ENCODE assay signal across 9 cellular contexts in the genomic region with DNA sequence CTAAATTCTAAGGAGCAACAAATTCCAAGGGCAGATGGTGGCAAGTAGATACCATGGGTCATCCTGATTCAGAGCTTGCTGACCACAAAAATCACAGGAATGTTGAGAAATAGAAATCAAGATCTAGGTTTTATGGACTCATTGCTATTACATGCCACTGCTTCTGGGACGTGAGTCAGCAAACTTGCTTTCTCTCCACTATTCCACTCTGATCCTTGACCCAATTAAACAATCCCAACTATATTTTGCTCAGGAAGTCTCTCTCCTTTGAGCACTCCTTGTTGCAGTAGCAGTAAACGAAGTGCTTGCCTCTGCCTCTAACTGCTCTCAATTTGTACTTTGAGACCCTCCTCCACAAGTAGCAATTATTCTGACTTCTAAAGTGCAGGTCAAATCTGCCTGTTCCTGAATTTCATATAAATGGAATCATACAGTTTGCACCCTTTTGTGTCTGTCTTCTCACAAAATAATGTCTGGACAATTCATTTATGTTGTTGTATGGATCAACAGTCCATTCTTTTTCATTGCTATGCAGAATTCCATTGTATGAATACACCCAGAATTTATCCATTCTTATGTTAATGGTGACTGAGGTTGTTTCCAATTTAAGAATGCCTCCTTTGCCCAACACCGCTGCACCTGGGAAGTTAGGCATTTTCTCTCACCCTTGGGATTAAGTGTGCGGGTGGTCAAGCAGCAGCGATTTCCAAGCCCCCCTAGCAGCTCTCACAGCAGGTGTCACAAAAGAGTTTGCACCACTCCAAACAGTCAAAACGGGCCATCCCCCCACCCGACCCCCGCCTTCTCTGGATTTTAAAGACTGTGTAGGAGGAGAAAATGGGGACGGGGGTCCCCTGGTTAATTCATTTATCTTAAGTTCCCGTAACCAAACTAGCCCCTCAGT. TPM values are rescaled to one million over a fixed set of nuclear protein-coding genes. Genes with fewer than 3 reads are reported as not detected.
A peak's percentile ranks its signal among the peaks of the same experiment; 100 is the strongest.
DNase-seq lines count a peak whose midpoint lies in the region; TF ChIP-seq lines count a peak whose summit lies in the region.
"Had no signal": no experiment of that assay in that cellular context is flagged by ENCODE, and none has a peak within 500 bp of the region (broad histone marks: within the 10 kb centered on the region; RNA-seq: fewer than 3 reads in every experiment).

No MANE protein-coding gene starts in this region.

- peak overlapping the region; percentile 15 to 61 (median 44) for H3K4me3 ChIP-seq in esophagus squamous epithelium
- H3K4me3 ChIP-seq in osteoblast (ENCODE audit: insufficient read depth, low read length), result peak overlapping the region; percentile 45

- H3K27ac ChIP-seq in esophagus squamous epithelium (no peak overlapping the region), osteoblast (ENCODE audit: low read depth, low read length) (peak overlapping the region; percentile 89)

- H2AFZ ChIP-seq in osteoblast (ENCODE audit: low read length), result no peak overlapping the region

- H3K4me1 ChIP-seq in esophagus squamous epithelium, result peaks cover 0 to 10% (median 0%) of the 10 kb centered on the region in 3 donors
- peaks cover 28% of the 10 kb centered on the region for H3K4me1 ChIP-seq in osteoblast (ENCODE audit: insufficient read depth, low read length)

- H3K27me3 ChIP-seq in esophagus squamous epithelium, result no peaks in the 10 kb centered on the region
- H3K27me3 ChIP-seq in osteoblast (ENCODE audit: insufficient read depth, low read length), result no peaks in the 10 kb centered on the region

- H3K79me2 ChIP-seq in osteoblast (ENCODE audit: insufficient read depth, low read length), result no peaks in the 10 kb centered on the region

- no peaks in the 10 kb centered on the region for H4K20me1 ChIP-seq in osteoblast (ENCODE audit: insufficient read depth, low read length)

- H3K4me2 ChIP-seq in osteoblast (ENCODE audit: insufficient read depth, low read length), result peak overlapping the region; percentile 69

- DNase-seq in ELF-1 (ENCODE audit: low read depth, low spot score) (peak; percentile 60), RPMI7951 (ENCODE audit: low read depth) (peak; percentile 97), esophagus squamous epithelium (lab: John Stamatoyannopoulos, UW) (no peak), osteoblast (ENCODE audit: insufficient read length, low spot score, missing footprints) (peak; percentile 88), NOMO-1 treated with dmso at 0.1 percent for 144 hours (lab: John Stamatoyannopoulos, UW; ENCODE audit: unreplicated experiment) (no peak), NCI-H2029 (lab: John Stamatoyannopoulos, UW) (no peak), DMS 273 (lab: John Stamatoyannopoulos, UW; ENCODE audit: unreplicated experiment) (no peak), superior temporal gyrus (ENCODE audit: extremely low spot score) (no peak)

- intact Hi-C loops in esophagus squamous epithelium (cut with DNase I), result no loop called here

- no peak for TF ChIP-seq POLR2A in esophagus squamous epithelium (IDR thresholded peaks at IDR 0.05)

- 64% methylated on average over 10 of the region's 10 CpGs for WGBS in esophagus squamous epithelium, 2 donors

- H3K9me3 ChIP-seq in esophagus squamous epithelium (no peaks in the 10 kb centered on the region), osteoblast (ENCODE audit: low read depth, low read length) (no peaks in the 10 kb centered on the region)

- peaks cover 0 to 27% (median 4%) of the 10 kb centered on the region in 3 donors for H3K36me3 ChIP-seq in esophagus squamous epithelium
- H3K36me3 ChIP-seq in osteoblast (ENCODE audit: insufficient read depth, low read length), result no peaks in the 10 kb centered on the region

- TF ChIP-seq CTCF in esophagus squamous epithelium (IDR thresholded peaks at IDR 0.05), result no peak
- no peak for TF ChIP-seq CTCF in osteoblast (IDR thresholded peaks at IDR 0.05; ENCODE audit: extremely low read depth, low read depth, low read length)

RNA-seq across cellular contexts. Expression of a gene that starts 35.9 kb away (rescaled TPM):
- total RNA-seq in RPMI7951 (2014; rRNA removed; shearing (Covaris generic)), result not detected in 2 replicates
- total RNA-seq in esophagus squamous epithelium (not detected), osteoblast (not detected in 2 replicates)
- total RNA-seq: lung microvascular endothelial cell had no signal

Comparison
In these comparisons a context has a peak if more than half of its experiments do, and no peak if none do; other contexts are left out.
1. DNase-seq: peak in ELF-1 (single experiment), RPMI7951 (single experiment) and osteoblast (single experiment); none in esophagus squamous epithelium (single experiment), NOMO-1 treated with dmso at 0.1 percent for 144 hours (single experiment), NCI-H2029 (single experiment), DMS 273 (single experiment) and superior temporal gyrus (single experiment).